Comparison of ENCODE assay signal across 10 cellular contexts in genomic region chr5:139061274-139061673, GRCh38.
DNase-seq lines count a peak whose midpoint lies in the region; ATAC-seq, FAIRE-seq and TF ChIP-seq lines count a peak whose summit lies in the region.
"Had no signal": no experiment of that assay in that cellular context is flagged by ENCODE, and none has a peak within 500 bp of the region (broad histone marks: within the 10 kb centered on the region; RNA-seq: fewer than 3 reads in every experiment).

No MANE protein-coding gene starts in this region.

- H3K36me3 Mint-ChIP-seq in activated T-cell treated with anti-CD3 and anti-CD28 coated beads, Interleukin-2, amount 50 U/mL, for 72 hours (ENCODE audit: insufficient read depth in 2 of 2) = no peaks in the 10 kb centered on the region
- H3K36me3 Mint-ChIP-seq in WTC11 = peaks cover 4% of the 10 kb centered on the region; the same call in 1 of the 2 replicates

- WGBS in prostate gland = 36% methylated on average over 5 of the region's 5 CpGs

- H3K9me3 ChIP-seq in prostate gland = no peaks in the 10 kb centered on the region

- TF ChIP-seq POLR2A in prostate gland (IDR thresholded peaks at IDR 0.05) = no peak
- no peak for TF ChIP-seq POLR2A in GM12891 (IDR thresholded peaks at IDR 0.05; ENCODE audit: low read depth, low read length)

- CTCF ChIA-PET in WTC11 (lab: Charles Lee) = interaction anchor here (0.8 kb wide), 1 partner anchor 272 kb away, joined by 3 read pairs; no protein-coding TSS in a partner anchor

- H3K9me3 Mint-ChIP-seq in activated T-cell treated with anti-CD3 and anti-CD28 coated beads, Interleukin-2, amount 50 U/mL, for 72 hours = no peaks in the 10 kb centered on the region
- H3K9me3 Mint-ChIP-seq in WTC11 = peaks cover 13% of the 10 kb centered on the region

- DNase-seq in EL = peak; percentile 94
- DNase-seq in astrocyte of the hippocampus (ENCODE audit: low read depth, low spot score) = peak; percentile 82
- DNase-seq in left cardiac atrium = peak; percentile 77
- peak; percentile 18 for DNase-seq in prostate gland (ENCODE audit: low spot score)
- no peak for DNase-seq in activated T-cell treated with anti-CD3 and anti-CD28 coated beads, Interleukin-2, amount 50 U/mL, for 72 hours
- no peak for DNase-seq in WTC11 (ENCODE audit: low spot score)
- no peak for DNase-seq in GM12891 (ENCODE audit: insufficient read length, low spot score)
- DNase-seq: NCI-H446 treated with DMSO at 0.1 percent for 48 hours had no signal

- peak; percentile 80 to 84 for ATAC-seq in left cardiac atrium
- no peak for ATAC-seq in activated T-cell treated with anti-CD3 and anti-CD28 coated beads, Interleukin-2, amount 50 U/mL, for 72 hours (replicated peaks in 1 of 2)
- ATAC-seq in WTC11 = no peak
- no peak for ATAC-seq in HG03159 (IDR thresholded peaks at IDR 0.05; ENCODE audit: unreplicated experiment)

- H3K27me3 Mint-ChIP-seq in activated T-cell treated with anti-CD3 and anti-CD28 coated beads, Interleukin-2, amount 50 U/mL, for 72 hours (ENCODE audit: low read depth) = no peaks in the 10 kb centered on the region
- no peaks in the 10 kb centered on the region for H3K27me3 Mint-ChIP-seq in WTC11 (ENCODE audit: low read depth)

- H3K27me3 ChIP-seq in prostate gland (replicated peaks; ENCODE audit: insufficient read depth) = no peaks in the 10 kb centered on the region
- H3K27me3 ChIP-seq: cardiac muscle cell had no signal

- H3K36me3 ChIP-seq in prostate gland = no peaks in the 10 kb centered on the region
- H3K36me3 ChIP-seq: cardiac muscle cell had no signal

- H3K4me1 Mint-ChIP-seq in activated T-cell treated with anti-CD3 and anti-CD28 coated beads, Interleukin-2, amount 50 U/mL, for 72 hours (ENCODE audit: low read depth) = no peaks in the 10 kb centered on the region
- H3K4me1 Mint-ChIP-seq in WTC11 = peaks cover 22% of the 10 kb centered on the region

- peaks cover 3% of the 10 kb centered on the region for H3K4me1 ChIP-seq in prostate gland (replicated peaks)

- POLR2A ChIA-PET in WTC11 (lab: Charles Lee) = interaction anchor here (1.0 kb wide), 1 partner anchor 137 kb away, joined by 3 read pairs; the partner anchor contains the start of gene SIL1

- intact Hi-C loops in left cardiac atrium (cut with DNase I) = no loop called here
- intact Hi-C loops in prostate gland (cut with DNase I) = no loop called here

- no peak overlapping the region for H3K27ac ChIP-seq in prostate gland
- H3K27ac ChIP-seq: cardiac muscle cell had no signal

- H3K27ac Mint-ChIP-seq in activated T-cell treated with anti-CD3 and anti-CD28 coated beads, Interleukin-2, amount 50 U/mL, for 72 hours = no peak overlapping the region
- H3K27ac Mint-ChIP-seq in WTC11 = no peak overlapping the region

- TF ChIP-seq CTCF in prostate gland (IDR thresholded peaks at IDR 0.05) (no peak), WTC11 (IDR thresholded peaks at IDR 0.05) (no peak)

- H3K4me3 Mint-ChIP-seq in activated T-cell treated with anti-CD3 and anti-CD28 coated beads, Interleukin-2, amount 50 U/mL, for 72 hours = no peak overlapping the region
- no peak overlapping the region for H3K4me3 Mint-ChIP-seq in WTC11

- no peak overlapping the region for H3K4me3 ChIP-seq in prostate gland
- H3K4me3 ChIP-seq: cardiac muscle cell had no signal

- FAIRE-seq in GM12891 (lab: Jason Lieb, UNC) = no peak

TF ChIP-seq in WTC11, 78 proteins besides CTCF, POLR2A, EP300 and RAD21 (continues in another document):
- TF ChIP-seq SP1 (CRISPR knock-in tag; conservative IDR thresholded peaks at IDR 0.05) (no peak), ETV6 (CRISPR knock-in tag; IDR thresholded peaks at IDR 0.05) (no peak), ATF3 (CRISPR knock-in tag; conservative IDR thresholded peaks at IDR 0.05) (no peak), ZNF423 (CRISPR knock-in tag; IDR thresholded peaks at IDR 0.05) (no peak), ZSCAN18 (CRISPR knock-in tag; IDR thresholded peaks at IDR 0.05) (no peak), ZNF671 (CRISPR knock-in tag; IDR thresholded peaks at IDR 0.05) (no peak)
- TF ChIP-seq, protein P1, sequence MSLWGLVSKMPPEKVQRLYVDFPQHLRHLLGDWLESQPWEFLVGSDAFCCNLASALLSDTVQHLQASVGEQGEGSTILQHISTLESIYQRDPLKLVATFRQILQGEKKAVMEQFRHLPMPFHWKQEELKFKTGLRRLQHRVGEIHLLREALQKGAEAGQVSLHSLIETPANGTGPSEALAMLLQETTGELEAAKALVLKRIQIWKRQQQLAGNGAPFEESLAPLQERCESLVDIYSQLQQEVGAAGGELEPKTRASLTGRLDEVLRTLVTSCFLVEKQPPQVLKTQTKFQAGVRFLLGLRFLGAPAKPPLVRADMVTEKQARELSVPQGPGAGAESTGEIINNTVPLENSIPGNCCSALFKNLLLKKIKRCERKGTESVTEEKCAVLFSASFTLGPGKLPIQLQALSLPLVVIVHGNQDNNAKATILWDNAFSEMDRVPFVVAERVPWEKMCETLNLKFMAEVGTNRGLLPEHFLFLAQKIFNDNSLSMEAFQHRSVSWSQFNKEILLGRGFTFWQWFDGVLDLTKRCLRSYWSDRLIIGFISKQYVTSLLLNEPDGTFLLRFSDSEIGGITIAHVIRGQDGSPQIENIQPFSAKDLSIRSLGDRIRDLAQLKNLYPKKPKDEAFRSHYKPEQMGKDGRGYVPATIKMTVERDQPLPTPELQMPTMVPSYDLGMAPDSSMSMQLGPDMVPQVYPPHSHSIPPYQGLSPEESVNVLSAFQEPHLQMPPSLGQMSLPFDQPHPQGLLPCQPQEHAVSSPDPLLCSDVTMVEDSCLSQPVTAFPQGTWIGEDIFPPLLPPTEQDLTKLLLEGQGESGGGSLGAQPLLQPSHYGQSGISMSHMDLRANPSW (CRISPR knock-in tag; conservative IDR thresholded peaks at IDR 0.05; ENCODE audit: low read depth) = no peak

TF ChIP-seq in GM12891, 5 proteins besides CTCF, POLR2A, EP300 and RAD21:
- TF ChIP-seq SPI1 (IDR thresholded peaks at IDR 0.05; ENCODE audit: low read depth, low read length) (no peak), POLR2AphosphoS5 (IDR thresholded peaks at IDR 0.05; ENCODE audit: low read depth, low read length) (no peak), PAX5 (IDR thresholded peaks at IDR 0.05; ENCODE audit: insufficient read depth, low read length, severe bottlenecking) (no peak), POU2F2 (IDR thresholded peaks at IDR 0.05; ENCODE audit: low read depth, low read length) (no peak), TAF1 (IDR thresholded peaks at IDR 0.05; ENCODE audit: low read depth, low read length) (no peak)
TF ChIP-seq in GM12891: peak in this region for 0.

Comparison
In these comparisons a context has a peak if more than half of its experiments do, and no peak if none do; other contexts are left out.
1. DNase-seq: peak in EL (single experiment), astrocyte of the hippocampus (single experiment), left cardiac atrium (single experiment) and prostate gland (single experiment); none in activated T-cell treated with anti-CD3 and anti-CD28 coated beads, Interleukin-2, amount 50 U/mL, for 72 hours (0 of 2), WTC11 (single experiment) and GM12891 (single experiment).
2. ATAC-seq: peak in left cardiac atrium (2 of 2); none in activated T-cell treated with anti-CD3 and anti-CD28 coated beads, Interleukin-2, amount 50 U/mL, for 72 hours (0 of 2), WTC11 (single experiment) and HG03159 (single experiment).